Comparison of ENCODE assay signal across 28 cellular contexts in the genomic region with DNA sequence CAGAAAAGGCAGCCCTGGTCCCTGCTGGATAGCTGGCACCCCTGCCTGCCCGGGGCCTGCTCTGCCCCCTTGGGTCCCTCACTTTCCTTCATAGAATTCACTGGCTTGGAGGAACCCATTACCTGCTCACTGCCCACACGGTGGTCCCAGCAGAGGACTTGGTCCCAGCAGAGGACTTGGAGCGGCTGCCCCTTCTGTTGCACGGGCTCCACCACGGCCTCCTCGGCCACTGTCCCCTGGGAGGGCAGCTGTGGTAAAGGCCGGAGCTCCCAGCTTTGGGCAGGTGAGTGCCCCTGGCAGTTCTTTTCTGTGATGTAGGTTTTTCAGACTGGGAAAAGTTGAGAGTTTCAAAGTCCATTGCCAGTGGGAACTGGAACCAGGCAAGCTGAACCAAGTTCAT.
"Had no signal": no experiment of that assay in that cellular context is flagged by ENCODE, and none has a peak within 500 bp of the region (broad histone marks: within the 10 kb centered on the region; RNA-seq: fewer than 3 reads in every experiment).

No MANE protein-coding gene starts in this region.

- H3K27me3 Mint-ChIP-seq: stimulated activated memory B cell treated with anti-CD40 and anti-IgM and Interleukin-4, amounts not matched to agents 10 μg/mL and 1 μg/mL and 100 μg/mL, for 72 hours; stimulated activated naive B cell treated with anti-CD40 and anti-IgM and Interleukin-4, amounts not matched to agents 10 μg/mL and 1 μg/mL and 100 μg/mL, for 72 hours; stimulated activated naive CD8-positive, alpha-beta T cell treated with anti-CD3 and anti-CD28 coated beads, Interleukin-15, amount 100 ng/mL, for 72 hours; stimulated activated naive CD8-positive, alpha-beta T cell treated with anti-CD3 and anti-CD28 coated beads, Interleukin-15, Interleukin-2, amounts not matched to agents 100 ng/mL and 50 ng/mL, for 24 hours; type B pancreatic cell had no signal

- H3K4me3 Mint-ChIP-seq: stimulated activated effector memory CD8-positive, alpha-beta T cell treated with anti-CD3 and anti-CD28 coated beads, Interleukin-12 subunit alpha, Interleukin-12 subunit beta, amount 100 ng/mL, for 72 hours; stimulated activated memory B cell treated with anti-CD40 and anti-IgM and Interleukin-4, amounts not matched to agents 10 μg/mL and 1 μg/mL and 100 μg/mL, for 72 hours; stimulated activated naive B cell treated with anti-CD40 and anti-IgM and Interleukin-4, amounts not matched to agents 10 μg/mL and 1 μg/mL and 100 μg/mL, for 72 hours; stimulated activated naive CD8-positive, alpha-beta T cell treated with anti-CD3 and anti-CD28 coated beads, Interleukin-15, amount 100 ng/mL, for 72 hours; stimulated activated naive CD8-positive, alpha-beta T cell treated with anti-CD3 and anti-CD28 coated beads, Interleukin-15, Interleukin-2, amounts not matched to agents 100 ng/mL and 50 ng/mL, for 24 hours; type B pancreatic cell had no signal

- H3K27ac Mint-ChIP-seq: stimulated activated effector memory CD8-positive, alpha-beta T cell treated with anti-CD3 and anti-CD28 coated beads, Interleukin-12 subunit alpha, Interleukin-12 subunit beta, amount 100 ng/mL, for 72 hours; stimulated activated memory B cell treated with anti-CD40 and anti-IgM and Interleukin-4, amounts not matched to agents 10 μg/mL and 1 μg/mL and 100 μg/mL, for 72 hours; stimulated activated naive B cell treated with anti-CD40 and anti-IgM and Interleukin-4, amounts not matched to agents 10 μg/mL and 1 μg/mL and 100 μg/mL, for 72 hours; stimulated activated naive CD8-positive, alpha-beta T cell treated with anti-CD3 and anti-CD28 coated beads, Interleukin-15, amount 100 ng/mL, for 72 hours; stimulated activated naive CD8-positive, alpha-beta T cell treated with anti-CD3 and anti-CD28 coated beads, Interleukin-15, Interleukin-2, amounts not matched to agents 100 ng/mL and 50 ng/mL, for 24 hours; type B pancreatic cell had no signal

- H3K4me3 ChIP-seq: stomach, suprapubic skin, testis, thoracic aorta, thyroid gland, tibial artery, tibial nerve, transverse colon, upper lobe of left lung, upper lobe of right lung, uterus, vagina had no signal

- H3K36me3 ChIP-seq: stomach, suprapubic skin, thoracic aorta, thyroid gland, tibial artery, tibial nerve, transverse colon, upper lobe of left lung, upper lobe of right lung, uterus, vagina had no signal

- DNase-seq: stimulated activated CD4-positive, alpha-beta T cell treated with anti-CD3 and anti-CD28 coated beads, Interleukin-2, amount 100 ng/mL, for 48 hours; stimulated activated CD4-positive, alpha-beta T cell treated with anti-CD3 and anti-CD28 coated beads, Interleukin-4, amount 100 ng/mL, for 1 hour; stimulated activated CD4-positive, alpha-beta T cell treated with anti-CD3 and anti-CD28 coated beads, Interleukin-4, amount 100 ng/mL, for 24 hours; stimulated activated CD4-positive, alpha-beta T cell treated with anti-CD3 and anti-CD28 coated beads, Interleukin-4, amount 100 ng/mL, for 4 hours; stimulated activated CD8-positive, alpha-beta memory T cell treated with anti-CD3 and anti-CD28 coated beads, Interleukin-4, amount 100 ng/mL, for 48 hours; stimulated activated naive B cell treated with anti-CD40 and anti-IgM and Interleukin-4, amounts not matched to agents 10 μg/mL and 1 μg/mL and 100 μg/mL, for 72 hours; stimulated activated naive CD4-positive, alpha-beta T cell; stimulated activated naive CD4-positive, alpha-beta T cell treated with Interleukin-2 at 50 U/mL for 16 hours; stimulated activated naive CD8-positive, alpha-beta T cell treated with anti-CD3 and anti-CD28 coated beads, Interleukin-15, amount 100 ng/mL, for 72 hours; stimulated activated naive CD8-positive, alpha-beta T cell treated with anti-CD3 and anti-CD28 coated beads, Interleukin-15, Interleukin-2, amounts not matched to agents 100 U/mL and 50 U/mL, for 24 hours; stomach; substantia nigra; testis; thyroid gland; tibial artery; transverse colon; trophoblast cell; upper lobe of right lung; uterus had no signal

- H3K9me3 ChIP-seq: testis, thyroid gland had no signal

- H3K27ac ChIP-seq: stomach, suprapubic skin, testis, thoracic aorta, thyroid gland, tibial artery, tibial nerve, transverse colon, upper lobe of left lung, upper lobe of right lung, uterus, vagina had no signal

- H3K4me1 Mint-ChIP-seq: stimulated activated effector memory CD8-positive, alpha-beta T cell treated with anti-CD3 and anti-CD28 coated beads, Interleukin-12 subunit alpha, Interleukin-12 subunit beta, amount 100 ng/mL, for 72 hours; stimulated activated memory B cell treated with anti-CD40 and anti-IgM and Interleukin-4, amounts not matched to agents 10 μg/mL and 1 μg/mL and 100 μg/mL, for 72 hours; stimulated activated naive B cell treated with anti-CD40 and anti-IgM and Interleukin-4, amounts not matched to agents 10 μg/mL and 1 μg/mL and 100 μg/mL, for 72 hours; stimulated activated naive CD8-positive, alpha-beta T cell treated with anti-CD3 and anti-CD28 coated beads, Interleukin-15, amount 100 ng/mL, for 72 hours had no signal

- H3K4me1 ChIP-seq: stomach, suprapubic skin, testis, thyroid gland, tibial artery, tibial nerve, transverse colon, upper lobe of left lung, upper lobe of right lung, uterus, vagina had no signal

- H3K36me3 Mint-ChIP-seq: stimulated activated effector memory CD8-positive, alpha-beta T cell treated with anti-CD3 and anti-CD28 coated beads, Interleukin-12 subunit alpha, Interleukin-12 subunit beta, amount 100 ng/mL, for 72 hours; stimulated activated memory B cell treated with anti-CD40 and anti-IgM and Interleukin-4, amounts not matched to agents 10 μg/mL and 1 μg/mL and 100 μg/mL, for 72 hours; type B pancreatic cell had no signal

- ATAC-seq: stimulated activated effector memory CD8-positive, alpha-beta T cell treated with anti-CD3 and anti-CD28 coated beads, Interleukin-12 subunit alpha, Interleukin-12 subunit beta, amount 100 ng/mL, for 72 hours; stimulated activated memory B cell treated with anti-CD40 and anti-IgM and Interleukin-4, amounts not matched to agents 10 μg/mL and 1 μg/mL and 100 μg/mL, for 72 hours; stimulated activated naive B cell treated with anti-CD40 and anti-IgM and Interleukin-4, amounts not matched to agents 10 μg/mL and 1 μg/mL and 100 μg/mL, for 72 hours; stimulated activated naive CD8-positive, alpha-beta T cell treated with anti-CD3 and anti-CD28 coated beads, Interleukin-15, amount 100 ng/mL, for 72 hours; stimulated activated naive CD8-positive, alpha-beta T cell treated with anti-CD3 and anti-CD28 coated beads, Interleukin-15, Interleukin-2, amounts not matched to agents 100 U/mL and 50 U/mL, for 24 hours; upper lobe of right lung had no signal

- H3K9me3 Mint-ChIP-seq: type B pancreatic cell had no signal

- H3K27me3 ChIP-seq: testis, thyroid gland, tibial nerve, upper lobe of left lung, uterus, vagina had no signal
